In genomic region chr9:6664204-6664683, GRCh38 we compare ENCODE assay signal across 18 cellular contexts.
"Had no signal": no experiment of that assay in that cellular context is flagged by ENCODE, and none has a peak within 500 bp of the region (broad histone marks: within the 10 kb centered on the region; RNA-seq: fewer than 3 reads in every experiment).

No MANE protein-coding gene starts in this region.

- H3K27me3 ChIP-seq: adrenal gland, cardiac muscle cell, foreskin keratinocyte had no signal

- H3K4me3 Mint-ChIP-seq: activated CD4-positive, alpha-beta T cell treated with anti-CD3 and anti-CD28 coated beads, Interleukin-2, amount 10 ng/mL, durations not matched to agents 24 days and 14 days; activated CD8-positive, alpha-beta T cell treated with anti-CD3 and anti-CD28 coated beads for 36 hours; activated T-cell treated with anti-CD3 and anti-CD28 coated beads, Interleukin-2, amount 50 U/mL, for 24 hours had no signal

- FAIRE-seq: islet of Langerhans, small intestine had no signal

- H3K27ac ChIP-seq: adrenal gland, cardiac muscle cell, foreskin keratinocyte, psoas muscle, thoracic aorta had no signal

- H3K4me1 Mint-ChIP-seq: activated CD4-positive, alpha-beta T cell treated with anti-CD3 and anti-CD28 coated beads, Interleukin-2, amount 10 ng/mL, durations not matched to agents 24 days and 14 days had no signal

- H3K9me3 Mint-ChIP-seq: activated CD4-positive, alpha-beta T cell treated with anti-CD3 and anti-CD28 coated beads, Interleukin-2, amount 10 ng/mL, durations not matched to agents 24 days and 14 days; activated CD8-positive, alpha-beta T cell treated with anti-CD3 and anti-CD28 coated beads for 36 hours; activated T-cell treated with anti-CD3 and anti-CD28 coated beads, Interleukin-2, amount 50 U/mL, for 24 hours had no signal

- H3K27ac Mint-ChIP-seq: activated CD4-positive, alpha-beta T cell treated with anti-CD3 and anti-CD28 coated beads, Interleukin-2, amount 10 ng/mL, durations not matched to agents 24 days and 14 days; activated CD8-positive, alpha-beta T cell treated with anti-CD3 and anti-CD28 coated beads for 36 hours; activated T-cell treated with anti-CD3 and anti-CD28 coated beads, Interleukin-2, amount 50 U/mL, for 24 hours had no signal

- DNase-seq: activated CD4-positive, alpha-beta T cell treated with anti-CD3 and anti-CD28 coated beads, Interleukin-2, amount 10 ng/mL, durations not matched to agents 24 days and 14 days; activated CD8-positive, alpha-beta T cell treated with anti-CD3 and anti-CD28 coated beads for 36 hours; activated effector memory CD4-positive, alpha-beta T cell treated with Interleukin-2 at 50 U/mL for 16 hours; activated naive CD4-positive, alpha-beta T cell treated with anti-CD3 and anti-CD28 coated beads, Interleukin-2, amount 50 U/mL, for 16 hours; activated T-cell treated with anti-CD3 and anti-CD28 coated beads, Interleukin-2, amount 50 U/mL, for 24 hours; adrenal gland; foreskin keratinocyte; hippocampal formation; midbrain; psoas muscle; right cardiac atrium; stimulated activated CD4-positive, alpha-beta T cell treated with anti-CD3 and anti-CD28 coated beads, Interleukin-4, amount 100 ng/mL, for 1 hour; T-helper 1 cell; T-helper 9 cell had no signal

- H3K27me3 Mint-ChIP-seq: activated CD4-positive, alpha-beta T cell treated with anti-CD3 and anti-CD28 coated beads, Interleukin-2, amount 10 ng/mL, durations not matched to agents 24 days and 14 days; activated CD8-positive, alpha-beta T cell treated with anti-CD3 and anti-CD28 coated beads for 36 hours; activated T-cell treated with anti-CD3 and anti-CD28 coated beads, Interleukin-2, amount 50 U/mL, for 24 hours had no signal

- H3K9me3 ChIP-seq: adrenal gland, psoas muscle, thoracic aorta had no signal

- H3K4me3 ChIP-seq: adrenal gland, cardiac muscle cell, psoas muscle, thoracic aorta had no signal

- ATAC-seq: activated CD8-positive, alpha-beta T cell treated with anti-CD3 and anti-CD28 coated beads for 36 hours; foreskin keratinocyte; psoas muscle had no signal

- H3K36me3 ChIP-seq: adrenal gland, cardiac muscle cell, thoracic aorta had no signal

- H3K4me1 ChIP-seq: adrenal gland, foreskin keratinocyte, psoas muscle had no signal
